In genomic region chrX:41518127-41518840, GRCh38 we compare ENCODE assay signal across 15 cellular contexts.
A peak's percentile ranks its signal among the peaks of the same experiment; 100 is the strongest.
DNase-seq lines count a peak whose midpoint lies in the region; ATAC-seq and TF ChIP-seq lines count a peak whose summit lies in the region.
"Had no signal": no experiment of that assay in that cellular context is flagged by ENCODE, and none has a peak within 500 bp of the region (broad histone marks: within the 10 kb centered on the region; RNA-seq: fewer than 3 reads in every experiment).

No MANE protein-coding gene starts in this region.

- H3K27me3 Mint-ChIP-seq in activated naive CD4-positive, alpha-beta T cell treated with anti-CD3 and anti-CD28 coated beads for 36 hours (ENCODE audit: low read depth), result no peaks in the 10 kb centered on the region
- no peaks in the 10 kb centered on the region for H3K27me3 Mint-ChIP-seq in activated T-helper 2 cell treated with anti-CD3 and anti-CD28 coated beads, Interferon-gamma antibody, Interleukin-2, Interleukin-4, amounts not matched to agents 10 μg/mL and 5 μg/mL and 100 μg/mL, durations not matched to agents 14 hours and 24 hours and 36 hours (ENCODE audit: low read depth)
- no peaks in the 10 kb centered on the region for H3K27me3 Mint-ChIP-seq in stimulated activated naive CD8-positive, alpha-beta T cell treated with anti-CD3 and anti-CD28 coated beads, Interleukin-15, amount 100 ng/mL, for 72 hours

- no peak overlapping the region for H2AFZ ChIP-seq in osteoblast (ENCODE audit: low read length)

- TF ChIP-seq POLR2A in spleen (IDR thresholded peaks at IDR 0.05), result no peak

- no peak overlapping the region for H3K4me3 Mint-ChIP-seq in activated naive CD4-positive, alpha-beta T cell treated with anti-CD3 and anti-CD28 coated beads for 36 hours
- no peak overlapping the region for H3K4me3 Mint-ChIP-seq in activated T-helper 2 cell treated with anti-CD3 and anti-CD28 coated beads, Interferon-gamma antibody, Interleukin-2, Interleukin-4, amounts not matched to agents 10 μg/mL and 5 μg/mL and 100 μg/mL, durations not matched to agents 14 hours and 24 hours and 36 hours (ENCODE audit: low read depth)
- peak overlapping the region; percentile 24 to 53 for H3K4me3 Mint-ChIP-seq in stimulated activated naive CD8-positive, alpha-beta T cell treated with anti-CD3 and anti-CD28 coated beads, Interleukin-15, amount 100 ng/mL, for 72 hours
- H3K4me3 Mint-ChIP-seq: IgD-negative memory B cell, nephron had no signal

- H3K4me2 ChIP-seq in osteoblast (ENCODE audit: insufficient read depth, low read length), result no peak overlapping the region

- H3K27ac Mint-ChIP-seq in activated naive CD4-positive, alpha-beta T cell treated with anti-CD3 and anti-CD28 coated beads for 36 hours, result no peak overlapping the region
- H3K27ac Mint-ChIP-seq in activated T-helper 2 cell treated with anti-CD3 and anti-CD28 coated beads, Interferon-gamma antibody, Interleukin-2, Interleukin-4, amounts not matched to agents 10 μg/mL and 5 μg/mL and 100 μg/mL, durations not matched to agents 14 hours and 24 hours and 36 hours, result peak overlapping the region; percentile 62
- peak overlapping the region; percentile 6 to 81 for H3K27ac Mint-ChIP-seq in stimulated activated naive CD8-positive, alpha-beta T cell treated with anti-CD3 and anti-CD28 coated beads, Interleukin-15, amount 100 ng/mL, for 72 hours
- H3K27ac Mint-ChIP-seq: IgD-negative memory B cell, nephron had no signal

- DNase-seq in activated naive CD4-positive, alpha-beta T cell treated with anti-CD3 and anti-CD28 coated beads for 36 hours, result peak; percentile 39
- DNase-seq in activated naive CD4-positive, alpha-beta T cell (lab: John Stamatoyannopoulos, UW), result no peak
- no peak for DNase-seq in activated T-helper 2 cell treated with anti-CD3 and anti-CD28 coated beads, Interferon-gamma antibody, Interleukin-2, Interleukin-4, amounts not matched to agents 10 μg/mL and 5 μg/mL and 100 μg/mL, durations not matched to agents 14 hours and 24 hours and 36 hours (ENCODE audit: low spot score)
- peak; percentile 37 for DNase-seq in osteoblast (ENCODE audit: insufficient read length, low spot score, missing footprints)
- peak; percentile 36 to 69 for DNase-seq in stimulated activated naive CD8-positive, alpha-beta T cell treated with anti-CD3 and anti-CD28 coated beads, Interleukin-15, amount 100 ng/mL, for 72 hours
- DNase-seq in head of caudate nucleus, result no peak
- no peak for DNase-seq in spleen
- DNase-seq: amygdala, DMS 273 treated with DMSO at 0.1 percent for 48 hours, NCI-H1105, sigmoid colon, uterus had no signal

- no peaks in the 10 kb centered on the region for H3K9me3 Mint-ChIP-seq in activated naive CD4-positive, alpha-beta T cell treated with anti-CD3 and anti-CD28 coated beads for 36 hours
- H3K9me3 Mint-ChIP-seq in activated T-helper 2 cell treated with anti-CD3 and anti-CD28 coated beads, Interferon-gamma antibody, Interleukin-2, Interleukin-4, amounts not matched to agents 10 μg/mL and 5 μg/mL and 100 μg/mL, durations not matched to agents 14 hours and 24 hours and 36 hours, result no peaks in the 10 kb centered on the region
- no peaks in the 10 kb centered on the region for H3K9me3 Mint-ChIP-seq in stimulated activated naive CD8-positive, alpha-beta T cell treated with anti-CD3 and anti-CD28 coated beads, Interleukin-15, amount 100 ng/mL, for 72 hours
- H3K9me3 Mint-ChIP-seq: IgD-negative memory B cell had no signal

- H3K27ac ChIP-seq in osteoblast (ENCODE audit: low read depth, low read length), result no peak overlapping the region
- no peak overlapping the region for H3K27ac ChIP-seq in spleen
- H3K27ac ChIP-seq: sigmoid colon, uterus had no signal

- ATAC-seq in stimulated activated naive CD8-positive, alpha-beta T cell treated with anti-CD3 and anti-CD28 coated beads, Interleukin-15, amount 100 ng/mL, for 72 hours, result peak; percentile 94
- no peak for ATAC-seq in GM18498 (IDR thresholded peaks at IDR 0.05; ENCODE audit: unreplicated experiment)

- H3K4me3 ChIP-seq in osteoblast (ENCODE audit: insufficient read depth, low read length), result no peak overlapping the region
- no peak overlapping the region for H3K4me3 ChIP-seq in spleen
- H3K4me3 ChIP-seq: sigmoid colon, uterus had no signal

- H4K20me1 ChIP-seq in osteoblast (ENCODE audit: insufficient read depth, low read length), result no peaks in the 10 kb centered on the region

- H3K36me3 ChIP-seq in osteoblast (ENCODE audit: insufficient read depth, low read length) (no peaks in the 10 kb centered on the region), spleen (peaks cover 0 to 16% (median 0%) of the 10 kb centered on the region in 6 donors)
- H3K36me3 ChIP-seq: sigmoid colon, uterus had no signal

- intact Hi-C loops in activated naive CD4-positive, alpha-beta T cell treated with anti-CD3 and anti-CD28 coated beads for 36 hours (cut with micrococcal nuclease), result no loop called here
- intact Hi-C loops in activated T-helper 2 cell treated with anti-CD3 and anti-CD28 coated beads, Interferon-gamma antibody, Interleukin-2, Interleukin-4, amounts not matched to agents 10 μg/mL and 5 μg/mL and 100 μg/mL, durations not matched to agents 14 hours and 24 hours and 36 hours (cut with micrococcal nuclease), result loop anchor here (2.0 to 10.0 kb wide), 2 partner anchors 43 to 583 kb away; no protein-coding TSS in a partner anchor
- intact Hi-C loops in head of caudate nucleus (cut with DNase I) (no loop called here), spleen (cut with DNase I; ENCODE audit: low total_unique reads) (no loop called here)

- peaks cover 19% of the 10 kb centered on the region for H3K27me3 ChIP-seq in osteoblast (ENCODE audit: insufficient read depth, low read length)
- peaks cover 0 to 4% (median 0%) of the 10 kb centered on the region in 7 donors for H3K27me3 ChIP-seq in spleen (replicated peaks in 1 of 7)
- H3K27me3 ChIP-seq: sigmoid colon, uterus had no signal

- TF ChIP-seq CTCF in osteoblast (IDR thresholded peaks at IDR 0.05; ENCODE audit: extremely low read depth, low read depth, low read length), result no peak
- no peak for TF ChIP-seq CTCF in spleen (IDR thresholded peaks at IDR 0.05 in 8 of 11, conservative IDR thresholded peaks at IDR 0.05 in 3 of 11)

- no peaks in the 10 kb centered on the region for H3K79me2 ChIP-seq in osteoblast (ENCODE audit: insufficient read depth, low read length)

- CTCF ChIA-PET in activated naive CD4-positive, alpha-beta T cell treated with anti-CD3 and anti-CD28 coated beads for 36 hours (lab: Charles Lee), result no interaction called here

- H3K9me3 ChIP-seq in osteoblast (ENCODE audit: low read depth, low read length) (no peaks in the 10 kb centered on the region), spleen (no peaks in the 10 kb centered on the region)
- H3K9me3 ChIP-seq: sigmoid colon, uterus had no signal

- 73 to 89% (median 76%) methylated on average over 8 to 9 of the region's 9 CpGs for WGBS in spleen, 5 donors

- no peaks in the 10 kb centered on the region for H3K36me3 Mint-ChIP-seq in activated naive CD4-positive, alpha-beta T cell treated with anti-CD3 and anti-CD28 coated beads for 36 hours (ENCODE audit: low read depth)
- H3K36me3 Mint-ChIP-seq in activated T-helper 2 cell treated with anti-CD3 and anti-CD28 coated beads, Interferon-gamma antibody, Interleukin-2, Interleukin-4, amounts not matched to agents 10 μg/mL and 5 μg/mL and 100 μg/mL, durations not matched to agents 14 hours and 24 hours and 36 hours (ENCODE audit: low read depth), result peaks cover 15% of the 10 kb centered on the region

- H3K4me1 ChIP-seq in osteoblast (ENCODE audit: insufficient read depth, low read length) (no peaks in the 10 kb centered on the region), spleen (no peaks in the 10 kb centered on the region)
- H3K4me1 ChIP-seq: sigmoid colon, uterus had no signal

- peaks cover 14% of the 10 kb centered on the region for H3K4me1 Mint-ChIP-seq in activated naive CD4-positive, alpha-beta T cell treated with anti-CD3 and anti-CD28 coated beads for 36 hours (ENCODE audit: low read depth)
- peaks cover 34% of the 10 kb centered on the region for H3K4me1 Mint-ChIP-seq in activated T-helper 2 cell treated with anti-CD3 and anti-CD28 coated beads, Interferon-gamma antibody, Interleukin-2, Interleukin-4, amounts not matched to agents 10 μg/mL and 5 μg/mL and 100 μg/mL, durations not matched to agents 14 hours and 24 hours and 36 hours (ENCODE audit: low read depth)
- H3K4me1 Mint-ChIP-seq in stimulated activated naive CD8-positive, alpha-beta T cell treated with anti-CD3 and anti-CD28 coated beads, Interleukin-15, amount 100 ng/mL, for 72 hours, result peaks cover 56% of the 10 kb centered on the region

Comparison
In these comparisons a context has a peak if more than half of its experiments do, and no peak if none do; other contexts are left out.
1. DNase-seq: peak in activated naive CD4-positive, alpha-beta T cell treated with anti-CD3 and anti-CD28 coated beads for 36 hours (single experiment), osteoblast (single experiment) and stimulated activated naive CD8-positive, alpha-beta T cell treated with anti-CD3 and anti-CD28 coated beads, Interleukin-15, amount 100 ng/mL, for 72 hours (2 of 2); none in activated naive CD4-positive, alpha-beta T cell (0 of 4), activated T-helper 2 cell treated with anti-CD3 and anti-CD28 coated beads, Interferon-gamma antibody, Interleukin-2, Interleukin-4, amounts not matched to agents 10 μg/mL and 5 μg/mL and 100 μg/mL, durations not matched to agents 14 hours and 24 hours and 36 hours (single experiment), head of caudate nucleus (0 of 42) and spleen (single experiment).
2. H3K4me3 Mint-ChIP-seq: peak in stimulated activated naive CD8-positive, alpha-beta T cell treated with anti-CD3 and anti-CD28 coated beads, Interleukin-15, amount 100 ng/mL, for 72 hours (2 of 2); none in activated naive CD4-positive, alpha-beta T cell treated with anti-CD3 and anti-CD28 coated beads for 36 hours (single experiment) and activated T-helper 2 cell treated with anti-CD3 and anti-CD28 coated beads, Interferon-gamma antibody, Interleukin-2, Interleukin-4, amounts not matched to agents 10 μg/mL and 5 μg/mL and 100 μg/mL, durations not matched to agents 14 hours and 24 hours and 36 hours (single experiment).